10 cellular contexts compared by ENCODE assay signal in the genomic region with DNA sequence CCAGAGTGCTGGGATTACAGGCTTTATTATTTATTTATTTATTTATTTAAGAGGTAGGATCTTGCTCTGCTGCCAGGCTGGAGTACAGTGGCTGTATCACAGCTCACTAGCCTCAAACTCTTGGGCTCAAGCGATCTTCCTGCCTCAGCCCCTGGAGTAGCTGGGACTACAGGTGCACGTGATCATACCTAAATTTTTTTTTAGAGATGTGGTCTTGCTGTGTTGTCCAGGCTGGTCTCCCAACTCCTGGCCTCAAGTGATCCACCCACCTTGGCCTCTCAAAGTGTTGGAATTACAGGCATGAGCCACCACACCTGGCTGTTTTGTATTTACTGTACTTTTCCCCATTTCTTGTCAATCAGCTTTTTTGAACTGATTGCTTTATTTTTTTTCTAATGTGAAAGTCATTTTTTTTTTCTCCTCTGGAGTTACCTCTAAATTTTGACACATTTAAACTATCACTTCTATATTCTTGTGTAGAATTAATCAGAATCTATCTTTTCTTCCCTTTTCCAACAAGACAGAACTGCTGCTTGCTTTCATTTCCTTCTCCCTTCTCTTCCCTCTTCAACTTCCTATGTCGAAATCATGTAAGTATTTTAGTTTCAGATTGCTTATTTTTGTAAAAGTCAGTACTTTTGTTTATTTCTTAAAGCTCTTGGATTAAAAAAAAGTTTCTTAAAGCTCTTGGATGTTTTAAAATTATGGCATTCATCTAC. TPM values are rescaled to one million over a fixed set of nuclear protein-coding genes. Genes with fewer than 3 reads are reported as not detected.
DNase-seq lines count a peak whose midpoint lies in the region; ATAC-seq, FAIRE-seq and TF ChIP-seq lines count a peak whose summit lies in the region.
"Had no signal": no experiment of that assay in that cellular context is flagged by ENCODE, and none has a peak within 500 bp of the region (broad histone marks: within the 10 kb centered on the region; RNA-seq: fewer than 3 reads in every experiment).

No MANE protein-coding gene starts in this region.

- intact Hi-C loops in gastrocnemius medialis (cut with DNase I; ENCODE audit: low total_unique reads) = no loop called here

- DNase-seq in GM18507 (ENCODE audit: extremely low spot score, insufficient read length, low read depth) (no peak), SIG-M5 (lab: John Stamatoyannopoulos, UW) (peak; percentile 87), gastrocnemius medialis (no peak), DMS153 treated with DMSO at 0.1 percent for 48 hours (lab: John Stamatoyannopoulos, UW; ENCODE audit: unreplicated experiment) (no peak), AG08396 (ENCODE audit: low spot score) (no peak), cortex of kidney (lab: John Stamatoyannopoulos, UW) (no peak)
- no peak for DNase-seq in effector memory CD8-positive, alpha-beta T cell
- DNase-seq: NCI-H774 had no signal

- H3K27ac ChIP-seq in gastrocnemius medialis = peak overlapping the region in 3 of 4 donors; percentile 19 to 43 (median 22)
- H3K27ac ChIP-seq: parathyroid adenoma had no signal

- no peaks in the 10 kb centered on the region for H3K9me3 Mint-ChIP-seq in effector memory CD8-positive, alpha-beta T cell

- no peak for TF ChIP-seq POLR2A in gastrocnemius medialis (IDR thresholded peaks at IDR 0.05)

- H3K36me3 ChIP-seq in gastrocnemius medialis = no peaks in the 10 kb centered on the region

- peaks cover 22% of the 10 kb centered on the region for H3K36me3 Mint-ChIP-seq in effector memory CD8-positive, alpha-beta T cell (ENCODE audit: insufficient read depth)

- peak; percentile 12 for FAIRE-seq in GM18507 (lab: Jason Lieb, UNC)

- in situ Hi-C loops in gastrocnemius medialis (cut with MboI; ENCODE audit: low sequenced_read_pairs in 4 of 4) = no loop called here

- H3K4me1 Mint-ChIP-seq in effector memory CD8-positive, alpha-beta T cell (ENCODE audit: low read depth in 2 of 2) = peaks cover 62 to 76% of the 10 kb centered on the region in 2 donors

- no peaks in the 10 kb centered on the region for H3K9me3 ChIP-seq in gastrocnemius medialis

- H3K27me3 ChIP-seq in gastrocnemius medialis = no peaks in the 10 kb centered on the region

- H3K4me3 ChIP-seq in gastrocnemius medialis = no peak overlapping the region

- peak overlapping the region; percentile 13 to 56 for H3K4me3 Mint-ChIP-seq in effector memory CD8-positive, alpha-beta T cell

- H3K4me1 ChIP-seq in gastrocnemius medialis = peaks cover 24 to 25% of the 10 kb centered on the region in 2 donors

- no peak for ATAC-seq in effector memory CD8-positive, alpha-beta T cell (replicated peaks)
- ATAC-seq in gastrocnemius medialis = no peak
- no peak for ATAC-seq in GM19035 (IDR thresholded peaks at IDR 0.05; ENCODE audit: unreplicated experiment)

- peak overlapping the region; percentile 36 to 68 for H3K27ac Mint-ChIP-seq in effector memory CD8-positive, alpha-beta T cell

- no peaks in the 10 kb centered on the region for H3K27me3 Mint-ChIP-seq in effector memory CD8-positive, alpha-beta T cell

- TF ChIP-seq CTCF in gastrocnemius medialis (IDR thresholded peaks at IDR 0.05 in 4 of 5, conservative IDR thresholded peaks at IDR 0.05 in 1 of 5) = no peak

RNA-seq across cellular contexts. Expression of a gene that starts 12.0 kb away (rescaled TPM):
- total RNA-seq in gastrocnemius medialis = 10 to 100 TPM; 18.2 to 25.8 (median 23.5) TPM

RNA-seq across cellular contexts. Expression of a gene that starts 54.6 kb away (rescaled TPM):
- total RNA-seq in gastrocnemius medialis = 10 to 100 TPM; 37.9 to 64.5 (median 44.4) TPM
